Comparison of ENCODE assay signal across 8 cellular contexts in genomic region chr7:28062197-28062988, GRCh38.
DNase-seq lines count a peak whose midpoint lies in the region; ATAC-seq and TF ChIP-seq lines count a peak whose summit lies in the region.

No MANE protein-coding gene starts in this region.

- DNase-seq in AG08396 (ENCODE audit: low spot score) (peak; percentile 45), OCI-LY7 (ENCODE audit: low spot score) (peak; percentile 67), glomerular visceral epithelial cell (ENCODE audit: extremely low spot score) (peak; percentile 80), posterior cingulate gyrus (peak in 6 of 10 donors; percentile 29 to 92 (median 62)), 8988T (no peak)
- DNase-seq in Jurkat, Clone E6-1 (ENCODE audit: low read depth, low spot score): peak; percentile 30
- DNase-seq in activated T-cell treated with anti-CD3 and anti-CD28 coated beads, Interleukin-2, amount 50 U/mL, for 24 hours: peak; percentile 57

- no peaks in the 10 kb centered on the region for H3K27me3 Mint-ChIP-seq in activated T-cell treated with anti-CD3 and anti-CD28 coated beads, Interleukin-2, amount 50 U/mL, for 24 hours

- no peaks in the 10 kb centered on the region for H3K9me3 ChIP-seq in OCI-LY7 (ENCODE audit: low read length)

- peaks cover 4% of the 10 kb centered on the region for H3K4me1 Mint-ChIP-seq in activated T-cell treated with anti-CD3 and anti-CD28 coated beads, Interleukin-2, amount 50 U/mL, for 24 hours (ENCODE audit: low read depth)

- H3K9me2 ChIP-seq in OCI-LY7 (ENCODE audit: insufficient read depth, low read length): no peaks in the 10 kb centered on the region

- no peaks in the 10 kb centered on the region for H3K4me1 ChIP-seq in OCI-LY7 (ENCODE audit: insufficient read depth, low read length, poor library complexity, severe bottlenecking)

- no peak overlapping the region for H3K27ac ChIP-seq in OCI-LY7 (ENCODE audit: low read depth, low read length, poor library complexity, severe bottlenecking)

- no TSS peak for BruUV-seq in OCI-LY7 (replicated peaks; lab: Mats Ljungman, UMichigan)

- H3K79me2 ChIP-seq in OCI-LY7 (ENCODE audit: insufficient read depth, low read depth, low read length): no peaks in the 10 kb centered on the region

- no peaks in the 10 kb centered on the region for H3K9me3 Mint-ChIP-seq in activated T-cell treated with anti-CD3 and anti-CD28 coated beads, Interleukin-2, amount 50 U/mL, for 24 hours

- intact Hi-C loops in OCI-LY7 (cut with micrococcal nuclease; ENCODE audit: unreplicated experiment): no loop called here
- intact Hi-C loops in posterior cingulate gyrus (cut with DNase I): loop anchor here (1.0 kb wide), 1 partner anchor 34 kb away; no protein-coding TSS in a partner anchor

- no peak overlapping the region for H3K4me3 Mint-ChIP-seq in activated T-cell treated with anti-CD3 and anti-CD28 coated beads, Interleukin-2, amount 50 U/mL, for 24 hours

- H3K36me3 ChIP-seq in OCI-LY7 (ENCODE audit: insufficient read depth, low read length): no peaks in the 10 kb centered on the region

- peak; percentile 63 for ATAC-seq in GM18873 (IDR thresholded peaks at IDR 0.05; ENCODE audit: low FRiP score, unreplicated experiment)

- H3K4me2 ChIP-seq in OCI-LY7 (ENCODE audit: low read length): no peak overlapping the region

- no peak overlapping the region for H2AFZ ChIP-seq in OCI-LY7 (ENCODE audit: low read length)

- TF ChIP-seq CTCF in OCI-LY7 (conservative IDR thresholded peaks at IDR 0.05; ENCODE audit: low read length): peak; percentile 91

- H4K20me1 ChIP-seq in OCI-LY7 (ENCODE audit: insufficient read depth, low read length): peaks cover 3% of the 10 kb centered on the region; the same call in 1 of the 2 replicates

- POLR2A ChIA-PET in OCI-LY7 (lab: Charles Lee): interaction anchor here (0.6 to 2.1 kb wide), 7 partner anchors 10 to 1782 kb away, joined by 3 to 6 read pairs (median 4); no protein-coding TSS in a partner anchor

- CTCF ChIA-PET in OCI-LY7 (lab: Charles Lee; ENCODE audit: unreplicated experiment): interaction anchor here (0.5 to 1.1 kb wide), 11 partner anchors 8 to 136 kb away, joined by 3 to 9 read pairs (median 3); no protein-coding TSS in a partner anchor

- H3K36me3 Mint-ChIP-seq in activated T-cell treated with anti-CD3 and anti-CD28 coated beads, Interleukin-2, amount 50 U/mL, for 24 hours (ENCODE audit: low read depth): no peaks in the 10 kb centered on the region

- H3K27ac Mint-ChIP-seq in activated T-cell treated with anti-CD3 and anti-CD28 coated beads, Interleukin-2, amount 50 U/mL, for 24 hours: no peak overlapping the region

- H3K4me3 ChIP-seq in Jurkat, Clone E6-1 (ENCODE audit: low read length): no peak overlapping the region
- no peak overlapping the region for H3K4me3 ChIP-seq in OCI-LY7 (ENCODE audit: low read depth, low read length, poor library complexity, severe bottlenecking)
